ENCODE assay signal across 30 cellular contexts in genomic region chr12:18258929-18259328, GRCh38. TPM values are rescaled to one million over a fixed set of nuclear protein-coding genes. Genes with fewer than 3 reads are reported as not detected.
"Had no signal": no experiment of that assay in that cellular context is flagged by ENCODE, and none has a peak within 500 bp of the region (broad histone marks: within the 10 kb centered on the region; RNA-seq: fewer than 3 reads in every experiment).

No MANE protein-coding gene starts in this region.

- H3K27me3 Mint-ChIP-seq: activated CD4-positive, alpha-beta T cell treated with anti-CD3 and anti-CD28 coated beads, Interleukin-2, amount 10 ng/mL, durations not matched to agents 24 days and 14 days; activated CD8-positive, alpha-beta T cell treated with anti-CD3 and anti-CD28 coated beads for 36 hours; activated naive CD4-positive, alpha-beta T cell treated with anti-CD3 and anti-CD28 coated beads, Interleukin-2, amount 50 U/mL, for 24 hours; activated naive CD8-positive, alpha-beta T cell treated with anti-CD3 and anti-CD28 coated beads, Interleukin-2, amount 10 ng/mL, durations not matched to agents 7 days and 5 days had no signal

- H3K36me3 Mint-ChIP-seq: activated naive CD4-positive, alpha-beta T cell treated with anti-CD3 and anti-CD28 coated beads, Interleukin-2, amount 50 U/mL, for 24 hours; activated naive CD8-positive, alpha-beta T cell treated with anti-CD3 and anti-CD28 coated beads, Interleukin-2, amount 10 ng/mL, durations not matched to agents 7 days and 5 days had no signal

- H3K4me1 Mint-ChIP-seq: activated CD4-positive, alpha-beta T cell treated with anti-CD3 and anti-CD28 coated beads, Interleukin-2, amount 10 ng/mL, durations not matched to agents 24 days and 14 days; activated naive CD4-positive, alpha-beta T cell treated with anti-CD3 and anti-CD28 coated beads, Interleukin-2, amount 50 U/mL, for 24 hours; activated naive CD8-positive, alpha-beta T cell treated with anti-CD3 and anti-CD28 coated beads, Interleukin-2, amount 10 ng/mL, durations not matched to agents 7 days and 5 days had no signal

- H3K4me3 ChIP-seq: ascending aorta, SJCRH30, SK-N-MC had no signal

- H3K4me3 Mint-ChIP-seq: activated CD4-positive, alpha-beta T cell treated with anti-CD3 and anti-CD28 coated beads, Interleukin-2, amount 10 ng/mL, durations not matched to agents 24 days and 14 days; activated CD8-positive, alpha-beta T cell treated with anti-CD3 and anti-CD28 coated beads for 36 hours; activated naive CD4-positive, alpha-beta T cell treated with anti-CD3 and anti-CD28 coated beads, Interleukin-2, amount 50 U/mL, for 24 hours; activated naive CD8-positive, alpha-beta T cell treated with anti-CD3 and anti-CD28 coated beads, Interleukin-2, amount 10 ng/mL, durations not matched to agents 7 days and 5 days; activated T-cell treated with anti-CD3 and anti-CD28 coated beads, Interleukin-2, amount 50 U/mL, for 72 hours had no signal

- FAIRE-seq: TTC549 had no signal

- DNase-seq: activated CD4-positive, alpha-beta T cell treated with anti-CD3 and anti-CD28 coated beads, Interleukin-2, amount 10 ng/mL, durations not matched to agents 24 days and 14 days; activated CD4-positive, alpha-beta T cell treated with anti-CD3 and anti-CD28 coated beads, Interleukin-2, amount 50 U/mL, for 4 hours; activated CD8-positive, alpha-beta T cell treated with anti-CD3 and anti-CD28 coated beads for 36 hours; activated gamma-delta T cell; activated naive CD4-positive, alpha-beta T cell treated with Interleukin-2 at 50 U/mL for 16 hours; activated naive CD8-positive, alpha-beta T cell treated with anti-CD3 and anti-CD28 coated beads, Interleukin-2, amount 10 ng/mL, durations not matched to agents 7 days and 5 days; activated T-cell treated with anti-CD3 and anti-CD28 coated beads, Interleukin-2, amount 50 U/mL, for 1 hour; activated T-cell treated with anti-CD3 and anti-CD28 coated beads, Interleukin-2, amount 50 U/mL, for 72 hours; amygdala; NCI-H1105; NCI-H1417 treated with DMSO at 0.1 percent for 48 hours; NCI-H187 treated with DMSO at 0.1 percent for 48 hours; NCI-H2081 treated with DMSO at 0.1 percent for 48 hours; NCI-H345; NCI-H524 treated with DMSO at 0.1 percent for 48 hours; SHP77; SJCRH30; T1000 had no signal

- H3K4me1 ChIP-seq: ascending aorta, SJCRH30 had no signal

- H3K27ac ChIP-seq: ascending aorta, KMS-11, SJCRH30, SK-N-MC had no signal

- H3K27me3 ChIP-seq: ascending aorta, SJCRH30 had no signal

- H3K9me3 Mint-ChIP-seq: activated CD4-positive, alpha-beta T cell treated with anti-CD3 and anti-CD28 coated beads, Interleukin-2, amount 10 ng/mL, durations not matched to agents 24 days and 14 days; activated CD8-positive, alpha-beta T cell treated with anti-CD3 and anti-CD28 coated beads for 36 hours had no signal

- H3K27ac Mint-ChIP-seq: activated CD4-positive, alpha-beta T cell treated with anti-CD3 and anti-CD28 coated beads, Interleukin-2, amount 10 ng/mL, durations not matched to agents 24 days and 14 days; activated CD8-positive, alpha-beta T cell treated with anti-CD3 and anti-CD28 coated beads for 36 hours; activated naive CD4-positive, alpha-beta T cell treated with anti-CD3 and anti-CD28 coated beads, Interleukin-2, amount 50 U/mL, for 24 hours; activated naive CD8-positive, alpha-beta T cell treated with anti-CD3 and anti-CD28 coated beads, Interleukin-2, amount 10 ng/mL, durations not matched to agents 7 days and 5 days; activated T-cell treated with anti-CD3 and anti-CD28 coated beads, Interleukin-2, amount 50 U/mL, for 72 hours; activated T-helper 2 cell treated with anti-CD3 and anti-CD28 coated beads, Interferon-gamma antibody, Interleukin-2, Interleukin-4, amounts not matched to agents 10 μg/mL and 5 μg/mL and 100 μg/mL, durations not matched to agents 14 hours and 24 hours and 36 hours had no signal

- H3K36me3 ChIP-seq: ascending aorta, SJCRH30 had no signal

- H3K9ac ChIP-seq: KMS-11 had no signal

- H3K9me3 ChIP-seq: ascending aorta, SJCRH30 had no signal

- ATAC-seq: activated CD8-positive, alpha-beta T cell treated with anti-CD3 and anti-CD28 coated beads for 36 hours; activated T-cell treated with anti-CD3 and anti-CD28 coated beads, Interleukin-2, amount 50 U/mL, for 72 hours; Panc1 had no signal

- H3K4me2 ChIP-seq: KMS-11 had no signal

RNA-seq across cellular contexts. Expression of gene PIK3C2G, which starts 2.4 kb away (rescaled TPM):
- total RNA-seq: activated CD4-positive, alpha-beta T cell treated with anti-CD3 and anti-CD28 coated beads, Interleukin-2, amount 10 ng/mL, durations not matched to agents 24 days and 14 days; activated CD8-positive, alpha-beta memory T cell treated with anti-CD3 and anti-CD28 coated beads for 36 hours; activated CD8-positive, alpha-beta T cell treated with anti-CD3 and anti-CD28 coated beads for 36 hours; activated naive CD8-positive, alpha-beta T cell treated with anti-CD3 and anti-CD28 coated beads, Interleukin-2, amount 10 ng/mL, durations not matched to agents 7 days and 5 days; activated T-cell treated with anti-CD3 and anti-CD28 coated beads, Interleukin-2, amount 50 U/mL, for 72 hours; activated T-helper 2 cell treated with anti-CD3 and anti-CD28 coated beads, Interferon-gamma antibody, Interleukin-2, Interleukin-4, amounts not matched to agents 10 μg/mL and 5 μg/mL and 100 μg/mL, durations not matched to agents 14 hours and 24 hours and 36 hours; ascending aorta; cardiac septum; RPMI7951; T-helper 1 cell treated with Interleukin-12 subunit alpha and Interleukin-12 subunit beta and Interleukin-4 antibody, amounts not matched to agents 30 ng/mL and 1 ng/mL, for 36 hours; T-helper 2 cell treated with Interferon-gamma antibody and Interleukin-4, amounts not matched to agents 100 ng/mL and 5 ng/mL, for 36 hours had no signal
